ENCODE assay signal across 12 cellular contexts in genomic region chr12:116382456-116382902, GRCh38.
DNase-seq lines count a peak whose midpoint lies in the region; ATAC-seq and TF ChIP-seq lines count a peak whose summit lies in the region.
"Had no signal": no experiment of that assay in that cellular context is flagged by ENCODE, and none has a peak within 500 bp of the region (broad histone marks: within the 10 kb centered on the region; RNA-seq: fewer than 3 reads in every experiment).

No MANE protein-coding gene starts in this region.

- H3F3A ChIP-seq in GM23248 (ENCODE audit: insufficient read depth): peaks cover 13% of the 10 kb centered on the region

- in situ Hi-C loops in GM23248 (cut with MboI): no loop called here

- no peak overlapping the region for H2AFZ ChIP-seq in GM23248

- peak overlapping the region; percentile 79 for H3K4me2 ChIP-seq in GM23248 (ENCODE audit: unreplicated experiment)

- H3K9ac ChIP-seq in GM23248: peak overlapping the region; percentile 84
- H3K9ac ChIP-seq in SK-N-MC (ENCODE audit: insufficient read length): no peak overlapping the region
- H3K9ac ChIP-seq: BLaER1 treated with 17β-estradiol and CSF1 and Interleukin-3, amounts not matched to agents 10 nM and 100 nM had no signal

- H3K4me1 ChIP-seq in GM23248 (ENCODE audit: insufficient read depth) (peaks cover 40% of the 10 kb centered on the region), Peyer's patch (peaks cover 0 to 10% (median 0%) of the 10 kb centered on the region in 4 donors)

- no peak for TF ChIP-seq POLR2A in Peyer's patch (IDR thresholded peaks at IDR 0.05)

- no peaks in the 10 kb centered on the region for H4K20me1 ChIP-seq in GM23248 (ENCODE audit: insufficient read depth)
- H4K20me1 ChIP-seq: BLaER1 treated with 17β-estradiol and CSF1 and Interleukin-3, amounts not matched to agents 10 nM and 100 nM had no signal

- peak overlapping the region; percentile 62 for H3K4me3 ChIP-seq in GM23248
- H3K4me3 ChIP-seq in SK-N-MC: peak overlapping the region; percentile 61
- H3K4me3 ChIP-seq in fibroblast of mammary gland (ENCODE audit: control insufficient read depth, low read depth, low read length): peak overlapping the region; percentile 22
- no peak overlapping the region for H3K4me3 ChIP-seq in Peyer's patch
- H3K4me3 ChIP-seq: BLaER1 treated with 17β-estradiol and CSF1 and Interleukin-3, amounts not matched to agents 10 nM and 100 nM; ovary; stomach had no signal

- peak overlapping the region; percentile 90 for H3K27ac ChIP-seq in GM23248
- H3K27ac ChIP-seq in SK-N-MC: peak overlapping the region; percentile 76
- no peak overlapping the region for H3K27ac ChIP-seq in caudate nucleus (ENCODE audit: low read depth, low read length)
- peak overlapping the region in 2 of 4 donors; percentile 12 to 42 for H3K27ac ChIP-seq in Peyer's patch
- H3K27ac ChIP-seq: BLaER1 treated with 17β-estradiol and CSF1 and Interleukin-3, amounts not matched to agents 10 nM and 100 nM; ovary had no signal

- WGBS in GM23248 (ENCODE audit: low coverage in 1 of 2, low lambda C conversion rate in 2 of 2, missing lambda C conversion rate in 2 of 2), 2 experiments: 28 to 36% methylated on average over 7 of the region's 7 CpGs

- DNase-seq in GM23248 (peak; percentile 47), SK-N-MC (ENCODE audit: low read depth, low spot score) (no peak), fibroblast of mammary gland (ENCODE audit: low read depth) (peak; percentile 68), posterior vena cava (ENCODE audit: low spot score) (peak; percentile 31), caudate nucleus (lab: John Stamatoyannopoulos, UW) (no peak), Peyer's patch (no peak), putamen (ENCODE audit: low spot score) (no peak)
- DNase-seq: activated naive CD8-positive, alpha-beta T cell treated with anti-CD3 and anti-CD28 coated beads for 36 hours; stomach had no signal

- H3K9me2 ChIP-seq in GM23248 (ENCODE audit: insufficient read depth): no peaks in the 10 kb centered on the region

- H3K9me3 ChIP-seq in GM23248 (ENCODE audit: low read depth): no peaks in the 10 kb centered on the region
- H3K9me3 ChIP-seq in SK-N-MC (ENCODE audit: low read depth, low read length): no peaks in the 10 kb centered on the region
- no peaks in the 10 kb centered on the region for H3K9me3 ChIP-seq in Peyer's patch
- H3K9me3 ChIP-seq: BLaER1 treated with 17β-estradiol and CSF1 and Interleukin-3, amounts not matched to agents 10 nM and 100 nM; ovary; stomach had no signal

- TF ChIP-seq CTCF in fibroblast of mammary gland (conservative IDR thresholded peaks at IDR 0.05; ENCODE audit: control insufficient read depth, insufficient read depth, low read depth, low read length): no peak
- TF ChIP-seq CTCF in Peyer's patch (IDR thresholded peaks at IDR 0.05): no peak

- no peaks in the 10 kb centered on the region for H3K79me2 ChIP-seq in GM23248 (ENCODE audit: insufficient read depth)

- no peak for ATAC-seq in GM18867 (IDR thresholded peaks at IDR 0.05; ENCODE audit: unreplicated experiment)

- H3K36me3 ChIP-seq in GM23248 (ENCODE audit: low read depth) (no peaks in the 10 kb centered on the region), SK-N-MC (ENCODE audit: insufficient read depth, low read length) (no peaks in the 10 kb centered on the region), Peyer's patch (no peaks in the 10 kb centered on the region)
- H3K36me3 ChIP-seq: BLaER1 treated with 17β-estradiol and CSF1 and Interleukin-3, amounts not matched to agents 10 nM and 100 nM; ovary; stomach had no signal

- intact Hi-C loops in posterior vena cava (cut with DNase I): loop anchor here in 1 of 2 donors (5.0 to 10.0 kb wide), 2 partner anchors 58 to 105 kb away; partner anchors contain the start of gene MED13L

- H3K27me3 ChIP-seq in GM23248 (replicated peaks; ENCODE audit: insufficient read depth) (no peaks in the 10 kb centered on the region), Peyer's patch (no peaks in the 10 kb centered on the region)
- H3K27me3 ChIP-seq: BLaER1 treated with 17β-estradiol and CSF1 and Interleukin-3, amounts not matched to agents 10 nM and 100 nM; ovary; stomach had no signal

Comparison
In these comparisons a context has a peak if more than half of its experiments do, and no peak if none do; other contexts are left out.
1. DNase-seq: peak in GM23248 (single experiment), fibroblast of mammary gland (single experiment) and posterior vena cava (single experiment); none in SK-N-MC (single experiment), caudate nucleus (0 of 61), Peyer's patch (0 of 3) and putamen (single experiment).
2. H3K4me3 ChIP-seq: peak in GM23248 (single experiment), SK-N-MC (single experiment) and fibroblast of mammary gland (single experiment); none in Peyer's patch (0 of 4).